Comparison of ENCODE assay signal across 15 cellular contexts in genomic region chr11:44497995-44498394, GRCh38.
"Had no signal": no experiment of that assay in that cellular context is flagged by ENCODE, and none has a peak within 500 bp of the region (broad histone marks: within the 10 kb centered on the region; RNA-seq: fewer than 3 reads in every experiment).

No MANE protein-coding gene starts in this region.

- H3K4me1 ChIP-seq: colonic mucosa, upper lobe of right lung had no signal

- H3K27ac ChIP-seq: colonic mucosa, neutrophil, thyroid gland, upper lobe of right lung had no signal

- H3K27me3 ChIP-seq: colonic mucosa, thyroid gland, upper lobe of right lung had no signal

- DNase-seq: colonic mucosa; effector CD4-positive, alpha-beta T cell; endodermal cell; islet precursor cell; mesendoderm; naive B cell; posterior cingulate gyrus; small intestine; stimulated activated CD4-positive, alpha-beta T cell treated with anti-CD3 and anti-CD28 coated beads, Interleukin-12 subunit alpha, Interleukin-12 subunit beta, amount 100 ng/mL, for 4 hours; stimulated activated naive CD4-positive, alpha-beta T cell treated with Interleukin-2 at 50 U/mL for 16 hours; thyroid gland; upper lobe of right lung had no signal

- H3K36me3 ChIP-seq: colonic mucosa, neutrophil, thyroid gland, upper lobe of right lung had no signal

- H3K36me3 Mint-ChIP-seq: naive B cell had no signal

- H3K27ac Mint-ChIP-seq: endodermal cell, naive B cell had no signal

- H3K4me3 Mint-ChIP-seq: endodermal cell, naive B cell had no signal

- ATAC-seq: left lobe of liver, upper lobe of right lung had no signal

- H3K9me3 ChIP-seq: colonic mucosa, neutrophil, thyroid gland, upper lobe of right lung had no signal

- H3K4me1 Mint-ChIP-seq: naive B cell had no signal

- H3K4me3 ChIP-seq: colonic mucosa, lung, thyroid gland, upper lobe of right lung had no signal

- H3K9me3 Mint-ChIP-seq: endodermal cell, naive B cell had no signal
